In genomic region chr22:49104434-49104833, GRCh38 we compare ENCODE assay signal across 2 cellular contexts.
A peak's percentile ranks its signal among the peaks of the same experiment; 100 is the strongest.
TF ChIP-seq lines count a peak whose summit lies in the region.

No MANE protein-coding gene starts in this region.

TF ChIP-seq in HEK293, 187 proteins besides CTCF, POLR2A, EP300 and RAD21 (continued from another document):
- TF ChIP-seq ZSCAN4 (tag by site-specific recombination; IDR thresholded peaks at IDR 0.05): peak; percentile 97
TF ChIP-seq in HEK293: peak in this region for 2.

TF ChIP-seq in GM12878, 131 proteins besides CTCF, POLR2A, EP300 and RAD21 (continued from another document):
- peak; percentile 26 for TF ChIP-seq BCL3 (IDR thresholded peaks at IDR 0.05; ENCODE audit: borderline replicate concordance, insufficient read depth, low read depth, low read length, poor library complexity, severe bottlenecking)
